In genomic region chr1:230422221-230422981, GRCh38 we compare ENCODE assay signal across 16 cellular contexts. TPM values are rescaled to one million over a fixed set of nuclear protein-coding genes. Genes with fewer than 3 reads are reported as not detected.
DNase-seq lines count a peak whose midpoint lies in the region; ATAC-seq and TF ChIP-seq lines count a peak whose summit lies in the region.
"Had no signal": no experiment of that assay in that cellular context is flagged by ENCODE, and none has a peak within 500 bp of the region (broad histone marks: within the 10 kb centered on the region; RNA-seq: fewer than 3 reads in every experiment).

No MANE protein-coding gene starts in this region.

- H3K23ac ChIP-seq in mesendoderm (ENCODE audit: low read length): no peak overlapping the region

- no peak overlapping the region for H2AK5ac ChIP-seq in mesendoderm (ENCODE audit: low read length)

- peaks cover 87% of the 10 kb centered on the region for H3K27me3 Mint-ChIP-seq in stimulated activated naive CD8-positive, alpha-beta T cell treated with anti-CD3 and anti-CD28 coated beads, Interleukin-15, amount 100 ng/mL, for 72 hours

- H3K9me2 ChIP-seq in OCI-LY7 (ENCODE audit: insufficient read depth, low read length): no peaks in the 10 kb centered on the region

- no peaks in the 10 kb centered on the region for H4K20me1 ChIP-seq in OCI-LY7 (ENCODE audit: insufficient read depth, low read length)

- no peak overlapping the region for H3K4ac ChIP-seq in mesendoderm (ENCODE audit: low read depth, low read length)

- no peak overlapping the region for H4K5ac ChIP-seq in mesendoderm (ENCODE audit: low read length)

- H3K4me2 ChIP-seq in mesendoderm (ENCODE audit: low read length) (peak overlapping the region; percentile 1), OCI-LY7 (ENCODE audit: low read length) (no peak overlapping the region)
- H3K4me2 ChIP-seq: BLaER1 had no signal

- POLR2A ChIA-PET in OCI-LY7 (lab: Charles Lee): interaction anchor here (0.7 kb wide), 1 partner anchor 70 kb away, joined by 3 read pairs; no protein-coding TSS in a partner anchor

- no peak overlapping the region for H2AFZ ChIP-seq in OCI-LY7 (ENCODE audit: low read length)

- no peak overlapping the region for H3K56ac ChIP-seq in mesendoderm (ENCODE audit: low read length)

- peaks cover 11% of the 10 kb centered on the region for H3K4me1 Mint-ChIP-seq in stimulated activated naive CD8-positive, alpha-beta T cell treated with anti-CD3 and anti-CD28 coated beads, Interleukin-15, amount 100 ng/mL, for 72 hours

- no peak overlapping the region for H3K18ac ChIP-seq in mesendoderm (ENCODE audit: low read length)

- no CpG with 5 or more reads among the region's 14 CpGs for WGBS in mesendoderm (ENCODE audit: extremely low coverage, insufficient coverage, low lambda C conversion rate)

- H3K9me3 Mint-ChIP-seq in stimulated activated naive CD8-positive, alpha-beta T cell treated with anti-CD3 and anti-CD28 coated beads, Interleukin-15, amount 100 ng/mL, for 72 hours: peaks cover 6 to 7% of the 10 kb centered on the region in 2 donors
- H3K9me3 Mint-ChIP-seq: activated T-cell treated with anti-CD3 and anti-CD28 coated beads, Interleukin-2, amount 50 U/mL, for 72 hours had no signal

- DNase-seq in GM12865 (ENCODE audit: low read depth) (peak; percentile 13), NCI-H1092 treated with DMSO at 0.1 percent for 48 hours (lab: John Stamatoyannopoulos, UW) (peak; percentile 56), mesendoderm (peak; percentile 77), OCI-LY7 (ENCODE audit: low spot score) (no peak), AG20443 (ENCODE audit: low spot score) (no peak)
- DNase-seq in stimulated activated naive CD8-positive, alpha-beta T cell treated with anti-CD3 and anti-CD28 coated beads, Interleukin-15, amount 100 ng/mL, for 72 hours: no peak
- DNase-seq: activated CD4-positive, alpha-beta T cell treated with anti-CD3 and anti-CD28 coated beads, Interleukin-2, amount 50 U/mL, for 4 hours; activated T-cell treated with anti-CD3 and anti-CD28 coated beads, Interleukin-2, amount 50 U/mL, for 72 hours; colonic mucosa; esophagus squamous epithelium; heart left ventricle; kidney glomerular epithelial cell; mucosa of descending colon; NCI-H1105 had no signal

- intact Hi-C loops in OCI-LY7 (cut with micrococcal nuclease; ENCODE audit: unreplicated experiment): no loop called here

- H3K36me3 ChIP-seq in mesendoderm (ENCODE audit: control insufficient read depth, insufficient read depth, low read length) (no peaks in the 10 kb centered on the region), OCI-LY7 (ENCODE audit: insufficient read depth, low read length) (no peaks in the 10 kb centered on the region)
- H3K36me3 ChIP-seq: BLaER1, colonic mucosa, esophagus squamous epithelium, heart left ventricle had no signal

- H3K4me3 ChIP-seq in GM12865 (ENCODE audit: low read depth, low read length): no peak overlapping the region
- H3K4me3 ChIP-seq in mesendoderm (ENCODE audit: low read length): no peak overlapping the region
- H3K4me3 ChIP-seq in OCI-LY7 (ENCODE audit: low read depth, low read length, poor library complexity, severe bottlenecking): no peak overlapping the region
- H3K4me3 ChIP-seq: BLaER1, colonic mucosa, esophagus squamous epithelium, heart left ventricle, mucosa of descending colon had no signal

- H3K9ac ChIP-seq in mesendoderm (ENCODE audit: low read length): no peak overlapping the region
- H3K9ac ChIP-seq: BLaER1 had no signal

- H3K27ac ChIP-seq in angular gyrus (ENCODE audit: low read depth, low read length) (peak overlapping the region; percentile 68), mesendoderm (ENCODE audit: low read depth, low read length) (no peak overlapping the region), OCI-LY7 (ENCODE audit: low read depth, low read length, poor library complexity, severe bottlenecking) (no peak overlapping the region)
- H3K27ac ChIP-seq: BLaER1, colonic mucosa, esophagus squamous epithelium, heart left ventricle had no signal

- no peaks in the 10 kb centered on the region for H3K79me2 ChIP-seq in mesendoderm (ENCODE audit: control insufficient read depth, insufficient read depth, low read length)
- no peaks in the 10 kb centered on the region for H3K79me2 ChIP-seq in OCI-LY7 (ENCODE audit: insufficient read depth, low read depth, low read length)

- H2BK120ac ChIP-seq in mesendoderm (ENCODE audit: low read depth, low read length): no peak overlapping the region

- BruUV-seq in OCI-LY7 (replicated peaks; lab: Mats Ljungman, UMichigan): no TSS peak

- ATAC-seq in stimulated activated naive CD8-positive, alpha-beta T cell treated with anti-CD3 and anti-CD28 coated beads, Interleukin-15, amount 100 ng/mL, for 72 hours: no peak
- ATAC-seq: activated T-cell treated with anti-CD3 and anti-CD28 coated beads, Interleukin-2, amount 50 U/mL, for 72 hours; heart left ventricle; mucosa of descending colon had no signal

- CTCF ChIA-PET in OCI-LY7 (lab: Charles Lee; ENCODE audit: unreplicated experiment): no interaction called here

- H3K79me1 ChIP-seq in mesendoderm (ENCODE audit: low read length): no peaks in the 10 kb centered on the region

- H3K27me3 ChIP-seq in mesendoderm (ENCODE audit: insufficient read depth, low read length, poor library complexity): peaks cover 16% of the 10 kb centered on the region

- TF ChIP-seq CTCF in GM12865 (IDR thresholded peaks at IDR 0.05; ENCODE audit: insufficient read depth, low read depth, low read length, missing control alignments): no peak
- TF ChIP-seq CTCF in OCI-LY7 (conservative IDR thresholded peaks at IDR 0.05; ENCODE audit: low read length): no peak

- no peak overlapping the region for H2BK5ac ChIP-seq in mesendoderm (ENCODE audit: low read length)

- no peak overlapping the region for H2BK15ac ChIP-seq in mesendoderm (replicated peaks; ENCODE audit: low read depth)

- no peaks in the 10 kb centered on the region for H3K9me3 ChIP-seq in OCI-LY7 (ENCODE audit: low read length)
- H3K9me3 ChIP-seq: colonic mucosa, heart left ventricle, mucosa of descending colon had no signal

- H3K27ac Mint-ChIP-seq in stimulated activated naive CD8-positive, alpha-beta T cell treated with anti-CD3 and anti-CD28 coated beads, Interleukin-15, amount 100 ng/mL, for 72 hours: no peak overlapping the region
- H3K27ac Mint-ChIP-seq: activated T-cell treated with anti-CD3 and anti-CD28 coated beads, Interleukin-2, amount 50 U/mL, for 72 hours had no signal

- H3K4me1 ChIP-seq in mesendoderm (ENCODE audit: control insufficient read depth, low read depth, low read length): peaks cover 14% of the 10 kb centered on the region
- H3K4me1 ChIP-seq in OCI-LY7 (ENCODE audit: insufficient read depth, low read length, poor library complexity, severe bottlenecking): no peaks in the 10 kb centered on the region

- no peak overlapping the region for H4K8ac ChIP-seq in mesendoderm (ENCODE audit: low read depth, low read length)

- no peak overlapping the region for H3K4me3 Mint-ChIP-seq in stimulated activated naive CD8-positive, alpha-beta T cell treated with anti-CD3 and anti-CD28 coated beads, Interleukin-15, amount 100 ng/mL, for 72 hours
- H3K4me3 Mint-ChIP-seq: activated T-cell treated with anti-CD3 and anti-CD28 coated beads, Interleukin-2, amount 50 U/mL, for 72 hours had no signal

RNA-seq across cellular contexts. Expression of gene PGBD5, which starts 3.7 kb away (rescaled TPM):
- 3.8 TPM for polyA plus RNA-seq in mesendoderm (2013, experiment 1 of 2)
- polyA plus RNA-seq in mesendoderm (2013, experiment 2 of 2): 4.0 TPM
- total RNA-seq in OCI-LY7 (2014; rRNA removed; shearing (Covaris generic)): not detected in 2 replicates
- total RNA-seq in OCI-LY7 (2022): not detected in 2 replicates

Comparison
In these comparisons a context has a peak if more than half of its experiments do, and no peak if none do; other contexts are left out.
1. DNase-seq: peak in GM12865 (single experiment), NCI-H1092 treated with DMSO at 0.1 percent for 48 hours (single experiment) and mesendoderm (single experiment); none in OCI-LY7 (single experiment), AG20443 (single experiment) and stimulated activated naive CD8-positive, alpha-beta T cell treated with anti-CD3 and anti-CD28 coated beads, Interleukin-15, amount 100 ng/mL, for 72 hours (0 of 2).